26 cellular contexts compared by ENCODE assay signal in the genomic region with DNA sequence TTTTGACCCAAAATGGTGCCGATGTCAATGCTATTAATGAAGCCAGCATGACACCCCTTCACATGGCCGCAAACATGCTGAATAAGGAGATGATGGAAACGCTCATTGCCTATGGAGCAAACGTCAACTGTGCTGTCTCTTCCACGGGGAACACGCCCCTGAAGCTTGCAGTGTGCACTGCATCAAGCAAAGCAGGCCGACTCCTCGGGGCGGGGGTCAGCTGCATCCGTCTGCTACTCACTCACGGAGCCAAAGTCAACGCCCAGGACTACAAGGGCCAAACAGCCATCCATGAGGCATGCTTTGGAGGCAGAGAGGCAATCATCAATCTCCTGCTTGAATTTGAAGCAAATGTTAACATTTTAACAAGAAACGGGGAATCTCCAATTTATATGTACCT. TPM values are rescaled to one million over a fixed set of nuclear protein-coding genes. Genes with fewer than 3 reads are reported as not detected.
DNase-seq lines count a peak whose midpoint lies in the region; ATAC-seq, FAIRE-seq and TF ChIP-seq lines count a peak whose summit lies in the region.
"Had no signal": no experiment of that assay in that cellular context is flagged by ENCODE, and none has a peak within 500 bp of the region (broad histone marks: within the 10 kb centered on the region; RNA-seq: fewer than 3 reads in every experiment).

No MANE protein-coding gene starts in this region.

- no peaks in the 10 kb centered on the region for H3K27me3 Mint-ChIP-seq in CD4-positive, alpha-beta T cell
- no peaks in the 10 kb centered on the region for H3K27me3 Mint-ChIP-seq in endodermal cell (ENCODE audit: insufficient read depth)
- H3K27me3 Mint-ChIP-seq: B cell; CD4-positive, alpha-beta memory T cell; CD8-positive, alpha-beta memory T cell had no signal

- H3K9me3 ChIP-seq in CD4-positive, alpha-beta T cell (ENCODE audit: control insufficient read depth, low read length), result no peaks in the 10 kb centered on the region
- H3K9me3 ChIP-seq in endodermal cell (ENCODE audit: control insufficient read depth, low read length) (no peaks in the 10 kb centered on the region), kidney (ENCODE audit: control insufficient read depth in 1 of 2, low read length in 2 of 2) (no peaks in the 10 kb centered on the region)
- H3K9me3 ChIP-seq: A549; BLaER1 treated with 17β-estradiol and CSF1 and Interleukin-3, amounts not matched to agents 10 nM and 100 nM had no signal

- H3K9ac ChIP-seq in endodermal cell (ENCODE audit: extremely low read depth, low read length, poor library complexity, severe bottlenecking), result no peak overlapping the region
- no peak overlapping the region for H3K9ac ChIP-seq in kidney (ENCODE audit: low read length in 2 of 2)
- H3K9ac ChIP-seq: BLaER1 treated with 17β-estradiol and CSF1 and Interleukin-3, amounts not matched to agents 10 nM and 100 nM had no signal

- H3K27ac Mint-ChIP-seq in CD4-positive, alpha-beta T cell, result peak overlapping the region; percentile 39
- H3K27ac Mint-ChIP-seq in endodermal cell, result no peak overlapping the region
- H3K27ac Mint-ChIP-seq: B cell had no signal

- H3K4me3 ChIP-seq in endodermal cell (ENCODE audit: low read length) (no peak overlapping the region), kidney (ENCODE audit: low read length in 2 of 2) (no peak overlapping the region)
- H3K4me3 ChIP-seq: A549; BLaER1 treated with 17β-estradiol and CSF1 and Interleukin-3, amounts not matched to agents 10 nM and 100 nM; GM12878 had no signal

- intact Hi-C loops in CD4-positive, alpha-beta T cell (cut with DNase I, micrococcal nuclease), result no loop called here
- intact Hi-C loops in kidney (cut with DNase I), result no loop called here
- intact Hi-C loops in Right ventricle myocardium superior (cut with DNase I), result no loop called here

- no peaks in the 10 kb centered on the region for H3K4me1 Mint-ChIP-seq in CD4-positive, alpha-beta T cell (ENCODE audit: low read depth)
- H3K4me1 Mint-ChIP-seq in endodermal cell, result no peaks in the 10 kb centered on the region
- H3K4me1 Mint-ChIP-seq: B cell had no signal

- no peaks in the 10 kb centered on the region for H3K27me3 ChIP-seq in CD4-positive, alpha-beta T cell (ENCODE audit: control insufficient read depth, insufficient read depth, low read length)
- H3K27me3 ChIP-seq in endodermal cell (ENCODE audit: control insufficient read depth, insufficient read depth, low read length, poor library complexity, severe bottlenecking), result no peaks in the 10 kb centered on the region
- H3K27me3 ChIP-seq: BLaER1 treated with 17β-estradiol and CSF1 and Interleukin-3, amounts not matched to agents 10 nM and 100 nM had no signal

- H3K4me3 Mint-ChIP-seq in CD4-positive, alpha-beta T cell, result no peak overlapping the region
- no peak overlapping the region for H3K4me3 Mint-ChIP-seq in endodermal cell
- H3K4me3 Mint-ChIP-seq: B cell; CD4-positive, alpha-beta memory T cell; CD8-positive, alpha-beta memory T cell had no signal

- no peaks in the 10 kb centered on the region for H3K9me3 Mint-ChIP-seq in CD4-positive, alpha-beta T cell
- no peaks in the 10 kb centered on the region for H3K9me3 Mint-ChIP-seq in endodermal cell
- H3K9me3 Mint-ChIP-seq: CD4-positive, alpha-beta memory T cell; CD8-positive, alpha-beta memory T cell had no signal

- no peak for TF ChIP-seq CTCF in CD4-positive, alpha-beta T cell (IDR thresholded peaks at IDR 0.05)
- TF ChIP-seq CTCF in endodermal cell (conservative IDR thresholded peaks at IDR 0.05), result no peak
- TF ChIP-seq CTCF in kidney (IDR thresholded peaks at IDR 0.05; ENCODE audit: borderline replicate concordance, extremely low read depth, insufficient read depth), result no peak
- no peak for TF ChIP-seq CTCF in RWPE1 (conservative IDR thresholded peaks at IDR 0.05; ENCODE audit: low read depth)

- peaks cover 83% of the 10 kb centered on the region for H3K36me3 Mint-ChIP-seq in CD4-positive, alpha-beta T cell (ENCODE audit: low read depth)
- H3K36me3 Mint-ChIP-seq in endodermal cell (ENCODE audit: low read depth), result peaks cover 78% of the 10 kb centered on the region

- POLR2A ChIA-PET in CD4-positive, alpha-beta T cell (lab: Charles Lee), result no interaction called here
- POLR2A ChIA-PET in RWPE1 (lab: Yijun Ruan, JAX; ENCODE audit: low non-redundant PET), result no interaction called here

- peaks cover 88% of the 10 kb centered on the region for H3K36me3 ChIP-seq in endodermal cell (ENCODE audit: control insufficient read depth, insufficient read depth, low read length)
- H3K36me3 ChIP-seq in kidney (ENCODE audit: control insufficient read depth in 1 of 2, insufficient read depth in 2 of 2, low read length in 2 of 2), result peaks cover 27 to 53% of the 10 kb centered on the region in 2 donors

- no peak for ATAC-seq in CD4-positive, alpha-beta T cell (ENCODE audit: poor library complexity)
- ATAC-seq in Right ventricle myocardium superior (ENCODE audit: poor library complexity), result no peak
- ATAC-seq: A549, GM12878 had no signal

- FAIRE-seq in kidney (lab: Jason Lieb, UNC), result no peak
- FAIRE-seq: A549, GM12878, GM12892, GM18507 had no signal

- H3K4me1 ChIP-seq in endodermal cell (ENCODE audit: control insufficient read depth, insufficient read depth, low read length), result no peaks in the 10 kb centered on the region
- H3K4me1 ChIP-seq in kidney (ENCODE audit: control insufficient read depth in 1 of 2, insufficient read depth in 1 of 2, low read depth in 1 of 2, low read length in 2 of 2), result no peaks in the 10 kb centered on the region
- H3K4me1 ChIP-seq: A549; BLaER1 treated with 17β-estradiol and CSF1 and Interleukin-3, amounts not matched to agents 10 nM and 100 nM had no signal

- CTCF ChIA-PET in CD4-positive, alpha-beta T cell (lab: Charles Lee), result no interaction called here
- CTCF ChIA-PET in RWPE1 (lab: Yijun Ruan, JAX), result no interaction called here

- no peak overlapping the region for H3K27ac ChIP-seq in CD4-positive, alpha-beta T cell (ENCODE audit: low read depth, low read length)
- H3K27ac ChIP-seq in endodermal cell (ENCODE audit: low read depth, low read length) (no peak overlapping the region), kidney (ENCODE audit: low read depth in 2 of 2, low read length in 2 of 2) (no peak overlapping the region), RWPE1 (no peak overlapping the region)
- H3K27ac ChIP-seq: 22Rv1; A549; BLaER1 treated with 17β-estradiol and CSF1 and Interleukin-3, amounts not matched to agents 10 nM and 100 nM; C4-2B had no signal

- 95 to 96% methylated on average over 12 to 13 of the region's 13 CpGs for WGBS in endodermal cell (ENCODE audit: insufficient coverage in 1 of 2, insufficient read length in 1 of 2), 2 experiments

- DNase-seq in CD4-positive, alpha-beta T cell, result no peak
- DNase-seq in endodermal cell, result peak; percentile 22
- peak; percentile 41 for DNase-seq in kidney
- no peak for DNase-seq in RWPE1 (ENCODE audit: low spot score)
- no peak for DNase-seq in Right ventricle myocardium superior
- DNase-seq in NCI-H1092 (lab: John Stamatoyannopoulos, UW), result no peak
- DNase-seq: AML-193; CD4-positive, alpha-beta memory T cell; CD8-positive, alpha-beta memory T cell; COR-L47; DMS 273 treated with DMSO at 0.1 percent for 48 hours; DMS153; DMS53; DMS79; DND-41; EL; GDM1 had no signal

RNA-seq across cellular contexts. Expression of a gene that starts 4.5 kb away (rescaled TPM):
- not detected for total RNA-seq in CD4-positive, alpha-beta T cell
- total RNA-seq in endodermal cell (not detected), kidney (0.19 TPM), Right ventricle myocardium superior (not detected)
- polyA plus RNA-seq in endodermal cell (2013, experiment 1 of 2), result 0.43 TPM
- 0.66 TPM for polyA plus RNA-seq in endodermal cell (2013, experiment 2 of 2)
- not detected for polyA plus RNA-seq in kidney (ENCODE audit: insufficient read depth, low read depth, low replicate concordance)
- total RNA-seq: A172; B cell; CD4-positive, alpha-beta memory T cell had no signal
- polyA plus RNA-seq: CD8-positive, alpha-beta memory T cell had no signal

RNA-seq across cellular contexts. Expression of a gene that starts 23.3 kb away (rescaled TPM):
- 10 to 100 TPM; 51.9 to 53.6 TPM for total RNA-seq in CD4-positive, alpha-beta T cell
- total RNA-seq in endodermal cell (100 to 1,000 TPM; 106 to 116 TPM), kidney (89.2 TPM), Right ventricle myocardium superior (55.6 TPM)
- 109 TPM for polyA plus RNA-seq in endodermal cell (2013, experiment 1 of 2)
- polyA plus RNA-seq in endodermal cell (2013, experiment 2 of 2), result 99.3 TPM
- polyA plus RNA-seq in kidney (ENCODE audit: insufficient read depth, low read depth, low replicate concordance), result 58.2 TPM

RNA-seq across cellular contexts. Expression of a gene that starts 26.6 kb away (rescaled TPM):
- total RNA-seq in CD4-positive, alpha-beta T cell, result 1 to 10 TPM; 4.3 to 5.4 TPM
- total RNA-seq in endodermal cell, result 10 to 100 TPM; 48.6 to 60.1 TPM
- polyA plus RNA-seq in endodermal cell (2013, experiment 1 of 2), result 49.4 TPM
- polyA plus RNA-seq in endodermal cell (2013, experiment 2 of 2), result 47.7 TPM
- total RNA-seq in kidney, result 34.6 TPM
- polyA plus RNA-seq in kidney (ENCODE audit: insufficient read depth, low read depth, low replicate concordance), result 55.5 TPM
- 56.3 TPM for total RNA-seq in Right ventricle myocardium superior

RNA-seq across cellular contexts. Expression of a gene that starts 26.8 kb away (rescaled TPM):
- 10 to 100 TPM; 10.8 to 15.0 TPM for total RNA-seq in CD4-positive, alpha-beta T cell
- total RNA-seq in endodermal cell (10 to 100 TPM; 19.6 to 22.1 TPM), kidney (21.6 TPM), Right ventricle myocardium superior (5.2 TPM)
- 13.5 TPM for polyA plus RNA-seq in endodermal cell (2013, experiment 1 of 2)
- 11.6 TPM for polyA plus RNA-seq in endodermal cell (2013, experiment 2 of 2)
- polyA plus RNA-seq in kidney (ENCODE audit: insufficient read depth, low read depth, low replicate concordance), result 8.9 TPM

Comparison
In these comparisons a context has a peak if more than half of its experiments do, and no peak if none do; other contexts are left out.
1. DNase-seq: peak in endodermal cell (single experiment) and kidney (single experiment); none in CD4-positive, alpha-beta T cell (0 of 10), RWPE1 (single experiment), Right ventricle myocardium superior (single experiment) and NCI-H1092 (single experiment).